Comparison of ENCODE assay signal across 8 cellular contexts in genomic region chr7:128352138-128352537, GRCh38. TPM values are rescaled to one million over a fixed set of nuclear protein-coding genes. Genes with fewer than 3 reads are reported as not detected.
A peak's percentile ranks its signal among the peaks of the same experiment; 100 is the strongest.
DNase-seq lines count a peak whose midpoint lies in the region; ATAC-seq and TF ChIP-seq lines count a peak whose summit lies in the region.

No MANE protein-coding gene starts in this region.

- 40% methylated on average over 1 of the region's 35 CpGs for WGBS in esophagus muscularis mucosa

- TF ChIP-seq CTCF in esophagus muscularis mucosa (IDR thresholded peaks at IDR 0.05) (peak; percentile 47 to 72 (median 50)), natural killer cell (IDR thresholded peaks at IDR 0.05) (peak; percentile 18)

- peaks cover 3 to 17% (median 16%) of the 10 kb centered on the region in 4 donors for H3K4me1 ChIP-seq in esophagus muscularis mucosa

- no peak for TF ChIP-seq POLR2A in esophagus muscularis mucosa (IDR thresholded peaks at IDR 0.05; ENCODE audit: low read depth)

- H3K27ac Mint-ChIP-seq in T-helper 17 cell = no peak overlapping the region
- H3K27ac Mint-ChIP-seq in natural killer cell = no peak overlapping the region

- intact Hi-C loops in esophagus muscularis mucosa (cut with DNase I) (no loop called here), natural killer cell (cut with micrococcal nuclease) (no loop called here)

- peak overlapping the region; percentile 40 to 54 (median 46) for H3K4me3 ChIP-seq in esophagus muscularis mucosa

- DNase-seq in DMS53 (lab: John Stamatoyannopoulos, UW) (peak; percentile 95), T-helper 17 cell (peak in 1 of 3 donors; percentile 13), esophagus muscularis mucosa (ENCODE audit: extremely low spot score) (no peak), natural killer cell (peak; percentile 30), SHP77 (lab: John Stamatoyannopoulos, UW) (no peak), NCI-H1694 (lab: John Stamatoyannopoulos, UW) (no peak), GM19238 (ENCODE audit: insufficient read length, low spot score) (no peak)

- H3K9me3 ChIP-seq in T-helper 17 cell (ENCODE audit: control insufficient read depth, low read length, poor library complexity, severe bottlenecking) (no peaks in the 10 kb centered on the region), esophagus muscularis mucosa (no peaks in the 10 kb centered on the region)

- H3K4me3 Mint-ChIP-seq in T-helper 17 cell (no peak overlapping the region), natural killer cell (no peak overlapping the region)

- H3K9me3 Mint-ChIP-seq in natural killer cell = no peaks in the 10 kb centered on the region

- H3K27me3 Mint-ChIP-seq in T-helper 17 cell (peaks cover 52% of the 10 kb centered on the region), natural killer cell (ENCODE audit: low read depth in 2 of 2) (peaks cover 25 to 37% of the 10 kb centered on the region in 2 donors)

- H3K4me1 Mint-ChIP-seq in T-helper 17 cell (peaks cover 13% of the 10 kb centered on the region), natural killer cell (peaks cover 0 to 7% of the 10 kb centered on the region in 2 donors)

- ATAC-seq in T-helper 17 cell (peak; percentile 58), natural killer cell (peak; percentile 33 to 77 (median 70)), HG03097 (IDR thresholded peaks at IDR 0.05; ENCODE audit: low FRiP score, unreplicated experiment) (no peak)

- peaks cover 0 to 64% (median 8%) of the 10 kb centered on the region in 4 donors for H3K27me3 ChIP-seq in esophagus muscularis mucosa

- H3K36me3 ChIP-seq in esophagus muscularis mucosa = no peaks in the 10 kb centered on the region

- TF ChIP-seq EP300 in esophagus muscularis mucosa (IDR thresholded peaks at IDR 0.05) = no peak

- peaks cover 8% of the 10 kb centered on the region for H3K36me3 Mint-ChIP-seq in T-helper 17 cell (ENCODE audit: low read depth)
- no peaks in the 10 kb centered on the region for H3K36me3 Mint-ChIP-seq in natural killer cell

- no peak overlapping the region for H3K27ac ChIP-seq in esophagus muscularis mucosa (replicated peaks in 1 of 4)

RNA-seq across cellular contexts. Expression of gene RBM28, which starts 8.4 kb away (rescaled TPM):
- 10 to 100 TPM; 24.1 to 24.9 TPM for total RNA-seq in T-helper 17 cell
- 10 to 100 TPM; 13.3 to 16.6 (median 15.0) TPM for total RNA-seq in esophagus muscularis mucosa
- 10 to 100 TPM; 32.5 to 48.7 (median 48.5) TPM for total RNA-seq in natural killer cell

RNA-seq across cellular contexts. Expression of gene PRRT4, which starts 9.4 kb away (rescaled TPM):
- total RNA-seq in T-helper 17 cell (under 1 TPM in 1 of 2 donors, not detected in 1; 0.65 TPM), esophagus muscularis mucosa (1 to 10 TPM in 1 of 4 donors, under 1 TPM in 2, not detected in 1; 0.42 to 1.8 (median 0.78) TPM), natural killer cell (under 1 TPM in 1 of 3 donors, not detected in 2; 0.42 TPM)

RNA-seq across cellular contexts. Expression of gene IMPDH1, which starts 57.6 kb away (rescaled TPM):
- total RNA-seq in T-helper 17 cell (10 to 100 TPM; 52.5 to 55.9 TPM), esophagus muscularis mucosa (10 to 100 TPM; 29.1 to 72.1 (median 56.0) TPM), natural killer cell (10 to 100 TPM; 77.8 to 94.1 (median 89.6) TPM)

Comparison
In these comparisons a context has a peak if more than half of its experiments do, and no peak if none do; other contexts are left out.
1. DNase-seq: peak in DMS53 (single experiment) and natural killer cell (single experiment); none in esophagus muscularis mucosa (single experiment), SHP77 (0 of 2), NCI-H1694 (single experiment) and GM19238 (single experiment).